ENCODE assay signal across 18 cellular contexts in genomic region chr16:68111379-68111778, GRCh38.
"Had no signal": no experiment of that assay in that cellular context is flagged by ENCODE, and none has a peak within 500 bp of the region (broad histone marks: within the 10 kb centered on the region; RNA-seq: fewer than 3 reads in every experiment).

No MANE protein-coding gene starts in this region.

- H3K4me3 ChIP-seq: sigmoid colon, thoracic aorta, upper lobe of left lung had no signal

- H3K27me3 ChIP-seq: neutrophil, sigmoid colon, upper lobe of left lung had no signal

- H3K27me3 Mint-ChIP-seq: activated CD8-positive, alpha-beta memory T cell treated with anti-CD3 and anti-CD28 coated beads, Interleukin-2, amount 10 ng/mL, durations not matched to agents 7 days and 5 days; activated naive CD8-positive, alpha-beta T cell treated with anti-CD3 and anti-CD28 coated beads, Interleukin-2, amount 10 ng/mL, durations not matched to agents 7 days and 5 days; brain; stimulated activated memory B cell treated with anti-CD40 and anti-IgM and Interleukin-4, amounts not matched to agents 10 μg/mL and 1 μg/mL and 100 μg/mL, for 72 hours had no signal

- ATAC-seq: activated CD4-positive, CD25-positive, alpha-beta regulatory T cell treated with anti-CD3 and anti-CD28 coated beads, Interleukin-2, amount 50 U/mL, for 24 hours; activated CD8-positive, alpha-beta memory T cell treated with anti-CD3 and anti-CD28 coated beads, Interleukin-2, amount 10 ng/mL, durations not matched to agents 7 days and 5 days; left ventricle myocardium superior; stimulated activated memory B cell treated with anti-CD40 and anti-IgM and Interleukin-4, amounts not matched to agents 10 μg/mL and 1 μg/mL and 100 μg/mL, for 72 hours had no signal

- H3K27ac Mint-ChIP-seq: activated CD8-positive, alpha-beta memory T cell treated with anti-CD3 and anti-CD28 coated beads, Interleukin-2, amount 10 ng/mL, durations not matched to agents 7 days and 5 days; stimulated activated memory B cell treated with anti-CD40 and anti-IgM and Interleukin-4, amounts not matched to agents 10 μg/mL and 1 μg/mL and 100 μg/mL, for 72 hours had no signal

- H3K4me1 Mint-ChIP-seq: brain had no signal

- DNase-seq: activated CD8-positive, alpha-beta memory T cell treated with anti-CD3 and anti-CD28 coated beads, Interleukin-2, amount 10 ng/mL, durations not matched to agents 7 days and 5 days; activated effector memory CD4-positive, alpha-beta T cell treated with anti-CD3 and anti-CD28 coated beads, Interleukin-2, amount 50 U/mL, for 16 hours; activated naive CD8-positive, alpha-beta T cell treated with anti-CD3 and anti-CD28 coated beads, Interleukin-2, amount 10 ng/mL, durations not matched to agents 7 days and 5 days; anterior cingulate cortex; cerebellar nuclear complex; cortex of kidney; effector CD4-positive, alpha-beta T cell; kidney glomerular epithelial cell; left ventricle myocardium superior; sigmoid colon; stimulated activated CD4-positive, alpha-beta T cell treated with anti-CD3 and anti-CD28 coated beads, Interleukin-4, amount 100 ng/mL, for 24 hours; upper lobe of left lung had no signal

- H3K27ac ChIP-seq: neutrophil, parathyroid adenoma, sigmoid colon, thoracic aorta, upper lobe of left lung had no signal

- H3K9me3 ChIP-seq: neutrophil, thoracic aorta had no signal

- H3K4me3 Mint-ChIP-seq: activated CD8-positive, alpha-beta memory T cell treated with anti-CD3 and anti-CD28 coated beads, Interleukin-2, amount 10 ng/mL, durations not matched to agents 7 days and 5 days; activated naive CD8-positive, alpha-beta T cell treated with anti-CD3 and anti-CD28 coated beads, Interleukin-2, amount 10 ng/mL, durations not matched to agents 7 days and 5 days; brain; stimulated activated memory B cell treated with anti-CD40 and anti-IgM and Interleukin-4, amounts not matched to agents 10 μg/mL and 1 μg/mL and 100 μg/mL, for 72 hours had no signal

- H3K36me3 ChIP-seq: neutrophil, sigmoid colon, thoracic aorta, upper lobe of left lung had no signal
